8 cellular contexts compared by ENCODE assay signal in genomic region chrX:130091976-130092522, GRCh38. TPM values are rescaled to one million over a fixed set of nuclear protein-coding genes. Genes with fewer than 3 reads are reported as not detected.
DNase-seq lines count a peak whose midpoint lies in the region; ATAC-seq and TF ChIP-seq lines count a peak whose summit lies in the region.

No MANE protein-coding gene starts in this region.

- intact Hi-C loops in heart left ventricle (cut with DNase I) = no loop called here

- H3K4me2 ChIP-seq in Karpas-422 (ENCODE audit: low read depth, low read length, poor library complexity, severe bottlenecking) = peak overlapping the region; percentile 65

- peak; percentile 90 for DNase-seq in Karpas-422
- DNase-seq in activated CD4-positive, alpha-beta T cell treated with anti-CD3 and anti-CD28 coated beads, Interleukin-2, amount 50 U/mL, for 4 hours = peak; percentile 58 to 61
- peak in 2 of 5 donors; percentile 57 to 81 for DNase-seq in heart left ventricle
- DNase-seq in stimulated activated CD4-positive, alpha-beta T cell treated with anti-CD3 and anti-CD28 coated beads, TNF-alpha, amount 100 ng/mL, for 48 hours (ENCODE audit: low read depth in 3 of 3) = peak; percentile 46 to 80 (median 77)
- no peak for DNase-seq in NCI-H187 (lab: John Stamatoyannopoulos, UW)
- no peak for DNase-seq in DMS 273 (lab: John Stamatoyannopoulos, UW; ENCODE audit: unreplicated experiment)

- no peaks in the 10 kb centered on the region for H3K27me3 ChIP-seq in Karpas-422 (ENCODE audit: low read length)
- no peaks in the 10 kb centered on the region for H3K27me3 ChIP-seq in heart left ventricle

- no peaks in the 10 kb centered on the region for H3K9me3 ChIP-seq in Karpas-422 (ENCODE audit: low read length)
- H3K9me3 ChIP-seq in heart left ventricle = no peaks in the 10 kb centered on the region

- H3K4me1 ChIP-seq in Karpas-422 (ENCODE audit: low read length) = peaks cover 42% of the 10 kb centered on the region
- peaks cover 0 to 57% (median 0%) of the 10 kb centered on the region in 12 donors for H3K4me1 ChIP-seq in heart left ventricle

- H3K9me2 ChIP-seq in Karpas-422 (replicated peaks; ENCODE audit: insufficient read depth, low read length) = no peaks in the 10 kb centered on the region

- H4K20me1 ChIP-seq in Karpas-422 (ENCODE audit: insufficient read depth, low read depth, low read length) = 0 out of 2 replicates have a peak, but pooled peaks cover 11% of the 10 kb centered on the region

- H3K4me3 ChIP-seq in Karpas-422 (ENCODE audit: low read length) = peak overlapping the region; percentile 67; the same call in 1 of the 2 replicates
- H3K4me3 ChIP-seq in heart left ventricle = peak overlapping the region in 1 of 12 donors; percentile 27

- H3K27ac ChIP-seq in Karpas-422 (ENCODE audit: low read length) (peak overlapping the region; percentile 85), heart left ventricle (peak overlapping the region in 3 of 12 donors; percentile 14 to 73 (median 22))

- H3K9ac ChIP-seq in Karpas-422 (ENCODE audit: low read length) = peak overlapping the region; percentile 76

- H3K36me3 ChIP-seq in Karpas-422 (ENCODE audit: insufficient read depth, low read length) (no peaks in the 10 kb centered on the region), heart left ventricle (no peaks in the 10 kb centered on the region)

- ATAC-seq in GM21723 (IDR thresholded peaks at IDR 0.05; ENCODE audit: unreplicated experiment) (peak; percentile 98), heart left ventricle (peak in 3 of 4 donors; percentile 56 to 77 (median 73))

- 36 to 59% (median 57%) methylated on average over 6 to 10 of the region's 10 CpGs for WGBS in heart left ventricle, 4 donors

- TF ChIP-seq CTCF in GM12873 (IDR thresholded peaks at IDR 0.05; ENCODE audit: insufficient read depth, low read depth, low read length, missing control alignments) (peak; percentile 46), heart left ventricle (IDR thresholded peaks at IDR 0.05) (no peak)

- TF ChIP-seq POLR2A in heart left ventricle (IDR thresholded peaks at IDR 0.05) = no peak

- peaks cover 60% of the 10 kb centered on the region for H3K79me2 ChIP-seq in Karpas-422 (ENCODE audit: low read length)

- H2AFZ ChIP-seq in Karpas-422 (ENCODE audit: low read length) = no peak overlapping the region

RNA-seq across cellular contexts. Expression of gene ELF4, which starts 18.2 kb away (rescaled TPM):
- total RNA-seq in Karpas-422 (2014; rRNA removed; shearing (Covaris generic); ENCODE audit: low replicate concordance) = 29.1 and 31.7 TPM in 2 replicates
- 10 to 100 TPM in 1 of 9 donors, 1 to 10 TPM in 8; 1.8 to 13.7 (median 3.2) TPM for total RNA-seq in heart left ventricle
- polyA plus RNA-seq in heart left ventricle = 1 to 10 TPM; 1.3 to 5.3 TPM

Comparison
In these comparisons a context has a peak if more than half of its experiments do, and no peak if none do; other contexts are left out.
1. DNase-seq: peak in Karpas-422 (single experiment), activated CD4-positive, alpha-beta T cell treated with anti-CD3 and anti-CD28 coated beads, Interleukin-2, amount 50 U/mL, for 4 hours (2 of 2) and stimulated activated CD4-positive, alpha-beta T cell treated with anti-CD3 and anti-CD28 coated beads, TNF-alpha, amount 100 ng/mL, for 48 hours (3 of 3); none in NCI-H187 (0 of 2) and DMS 273 (single experiment).